1 cellular context compared by ENCODE assay signal in the genomic region with DNA sequence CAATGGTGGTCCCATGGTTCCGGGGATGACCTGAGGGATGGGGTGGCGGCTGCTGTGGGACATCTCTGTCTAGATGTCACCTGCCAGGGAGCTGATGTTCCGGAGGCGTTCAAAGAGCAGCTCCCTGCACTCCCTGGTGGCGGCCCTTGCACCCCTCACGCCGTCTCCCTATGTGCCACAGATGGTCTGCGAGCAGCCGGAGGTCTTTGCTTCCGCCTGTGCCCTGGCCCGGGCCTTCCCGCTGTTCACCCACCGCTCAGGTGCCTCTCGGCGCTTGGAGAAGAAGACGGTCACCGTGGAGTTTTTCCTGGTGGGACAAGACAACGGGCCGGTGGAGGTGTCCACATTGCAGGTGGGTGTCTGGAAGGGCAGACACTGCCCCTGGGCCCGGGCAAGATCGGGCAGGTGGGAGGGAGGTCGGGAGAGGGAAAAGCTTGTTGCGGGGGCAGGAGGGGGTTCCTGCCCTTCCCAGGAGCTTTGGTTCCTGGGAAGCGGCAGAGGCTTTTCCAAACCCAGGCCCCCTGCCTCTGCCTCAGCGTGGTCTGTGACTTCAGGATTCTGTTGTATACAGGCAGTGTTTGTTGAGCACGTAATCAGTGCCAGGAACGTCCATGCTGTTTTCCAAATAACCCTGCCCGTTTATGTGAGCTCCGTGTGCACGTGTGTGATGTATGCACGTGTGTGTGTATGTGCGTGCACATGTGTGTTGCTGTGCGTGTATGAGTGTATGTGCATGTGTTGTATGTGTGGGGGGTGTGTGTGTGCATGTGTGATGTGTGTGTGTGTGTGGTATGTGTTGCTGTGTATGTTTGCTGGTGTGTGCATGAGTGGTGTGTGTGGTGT.
TF ChIP-seq lines count a peak whose summit lies in the region.

No MANE protein-coding gene starts in this region.

TF ChIP-seq in HCT116, 20 proteins besides CTCF, POLR2A, EP300 and RAD21:
- TF ChIP-seq CEBPB (IDR thresholded peaks at IDR 0.05; ENCODE audit: low read depth) (no peak), EZH2phosphoT487 (IDR thresholded peaks at IDR 0.05; ENCODE audit: borderline replicate concordance) (no peak), JUND (IDR thresholded peaks at IDR 0.05) (no peak), ZNF274 (IDR thresholded peaks at IDR 0.05; ENCODE audit: low read depth, low read length) (no peak), FOSL1 (IDR thresholded peaks at IDR 0.05; ENCODE audit: low read depth) (no peak), CBX3 (IDR thresholded peaks at IDR 0.05; ENCODE audit: low read depth) (no peak)
- TF ChIP-seq, protein P1, sequence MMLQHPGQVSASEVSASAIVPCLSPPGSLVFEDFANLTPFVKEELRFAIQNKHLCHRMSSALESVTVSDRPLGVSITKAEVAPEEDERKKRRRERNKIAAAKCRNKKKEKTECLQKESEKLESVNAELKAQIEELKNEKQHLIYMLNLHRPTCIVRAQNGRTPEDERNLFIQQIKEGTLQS (IDR thresholded peaks at IDR 0.05) = no peak
